18 cellular contexts compared by ENCODE assay signal in the genomic region with DNA sequence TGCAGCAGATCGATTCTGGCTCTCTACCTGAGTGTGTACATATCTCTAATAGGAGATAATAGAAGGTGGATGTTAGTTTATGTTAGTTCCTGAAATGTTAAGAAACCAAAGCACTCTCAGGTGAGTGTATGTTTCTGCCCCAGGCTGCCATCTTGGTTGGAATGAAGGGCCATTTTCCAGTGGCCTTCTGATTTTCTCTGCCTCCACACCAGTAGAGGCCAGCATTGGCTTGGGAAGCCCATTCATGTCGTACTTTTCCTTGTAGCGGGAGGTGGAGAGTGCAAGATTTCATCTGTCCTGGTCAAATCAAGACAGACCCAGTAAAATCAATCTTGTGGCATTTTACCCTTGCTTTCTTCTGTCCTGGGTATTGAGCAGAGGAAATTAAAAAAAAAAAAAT.
DNase-seq lines count a peak whose midpoint lies in the region; ATAC-seq, FAIRE-seq and TF ChIP-seq lines count a peak whose summit lies in the region.
"Had no signal": no experiment of that assay in that cellular context is flagged by ENCODE, and none has a peak within 500 bp of the region (broad histone marks: within the 10 kb centered on the region; RNA-seq: fewer than 3 reads in every experiment).

No MANE protein-coding gene starts in this region.

- no peak for TF ChIP-seq RAD21 in K562 (CRISPR knock-in tag; conservative IDR thresholded peaks at IDR 0.05 in 1 of 2, IDR thresholded peaks at IDR 0.05 in 1 of 2)
- TF ChIP-seq RAD21 in neural cell (conservative IDR thresholded peaks at IDR 0.05) = no peak

- no peaks in the 10 kb centered on the region for H3K36me3 ChIP-seq in K562 (ENCODE audit: control insufficient read depth, insufficient read depth, low read length)
- no peaks in the 10 kb centered on the region for H3K36me3 ChIP-seq in neural cell (ENCODE audit: insufficient read depth, low read length)
- H3K36me3 ChIP-seq in vagina = no peaks in the 10 kb centered on the region
- H3K36me3 ChIP-seq: Peyer's patch had no signal

- TF ChIP-seq EP300 in K562 (IDR thresholded peaks at IDR 0.05; ENCODE audit: low read length) (no peak), neural cell (conservative IDR thresholded peaks at IDR 0.05; ENCODE audit: poor library complexity, severe bottlenecking) (no peak)

- no peak for TF ChIP-seq POLR2A in K562 (conservative IDR thresholded peaks at IDR 0.05)
- no peak for TF ChIP-seq POLR2A in vagina (IDR thresholded peaks at IDR 0.05)

- POLR2A ChIA-PET in K562 (lab: Yijun Ruan, JAX) = interaction anchor here (0.6 kb wide), 1 partner anchor 9 kb away, joined by 3 read pairs; no protein-coding TSS in a partner anchor

- no peaks in the 10 kb centered on the region for H3K9me1 ChIP-seq in K562 (ENCODE audit: control insufficient read depth, insufficient read depth, low read length)

- intact Hi-C loops in K562 (cut with micrococcal nuclease) (no loop called here), vagina (cut with DNase I) (no loop called here)

- no peak for FAIRE-seq in K562 (lab: Jason Lieb, UNC)
- FAIRE-seq: HTR-8/SVneo had no signal

- H3K27ac ChIP-seq in K562 (ENCODE audit: extremely low read depth, low read depth, low read length) (no peak overlapping the region), foreskin keratinocyte (no peak overlapping the region), neural cell (ENCODE audit: low read length) (peak overlapping the region; percentile 60), vagina (no peak overlapping the region)
- H3K27ac ChIP-seq: Peyer's patch had no signal

- no peaks in the 10 kb centered on the region for H3K9me3 ChIP-seq in K562 (replicated peaks; ENCODE audit: control insufficient read depth, insufficient read depth, low read depth, low read length)
- H3K9me3 ChIP-seq in neural cell (ENCODE audit: low read length) = no peaks in the 10 kb centered on the region
- no peaks in the 10 kb centered on the region for H3K9me3 ChIP-seq in vagina
- H3K9me3 ChIP-seq: Peyer's patch had no signal

- no peaks in the 10 kb centered on the region for H4K20me1 ChIP-seq in K562 (replicated peaks; ENCODE audit: control insufficient read depth, insufficient read depth, low read length)
- no peaks in the 10 kb centered on the region for H4K20me1 ChIP-seq in neural cell (ENCODE audit: insufficient read depth)

- H3K79me2 ChIP-seq in K562 (ENCODE audit: control insufficient read depth, insufficient read depth, low read length) (no peaks in the 10 kb centered on the region), neural cell (replicated peaks; ENCODE audit: insufficient read depth, low read length) (no peaks in the 10 kb centered on the region)

- ATAC-seq in K562 = no peak
- ATAC-seq in foreskin keratinocyte = no peak

- no peak overlapping the region for H3K9ac ChIP-seq in K562 (ENCODE audit: insufficient read depth in 1 of 2, low read depth in 2 of 2, low read length in 2 of 2)
- H3K9ac ChIP-seq in neural cell (ENCODE audit: low read length) = no peak overlapping the region

- no peak overlapping the region for H3K4me3 ChIP-seq in K562
- no peak overlapping the region for H3K4me3 ChIP-seq in neural cell (ENCODE audit: low read length)
- no peak overlapping the region for H3K4me3 ChIP-seq in vagina
- H3K4me3 ChIP-seq: Peyer's patch had no signal

- H3F3A ChIP-seq in neural cell (ENCODE audit: insufficient read depth, low read length, poor library complexity, severe bottlenecking) = no peaks in the 10 kb centered on the region

- TF ChIP-seq CTCF in K562 (IDR thresholded peaks at IDR 0.05 in 2 of 3, conservative IDR thresholded peaks at IDR 0.05 in 1 of 3; ENCODE audit: insufficient read depth in 2 of 3, low read depth in 1 of 3, low read length in 3 of 3) (peak in 2 of 3 experiments; percentile 15 to 29; a peak in 2 of 6 replicates), foreskin keratinocyte (conservative IDR thresholded peaks at IDR 0.05) (peak; percentile 28), neural cell (IDR thresholded peaks at IDR 0.05; ENCODE audit: poor library complexity, severe bottlenecking) (no peak), vagina (IDR thresholded peaks at IDR 0.05) (no peak), GM13976 (IDR thresholded peaks at IDR 0.05; ENCODE audit: borderline replicate concordance, control extremely low read depth, extremely low read depth, insufficient read depth, missing control alignments) (no peak)

- no peak overlapping the region for H2AFZ ChIP-seq in K562 (ENCODE audit: low read depth, low read length)
- H2AFZ ChIP-seq in neural cell (ENCODE audit: low read depth, low read length) = no peak overlapping the region

- H3K4me2 ChIP-seq in K562 (ENCODE audit: insufficient read depth, low read length) = no peak overlapping the region
- no peak overlapping the region for H3K4me2 ChIP-seq in neural cell (ENCODE audit: low read length)

- 0% methylated on average over 3 of the region's 3 CpGs for WGBS in K562 (ENCODE audit: insufficient coverage, low coverage, missing lambda C conversion rate)

- CTCF ChIA-PET in K562 (lab: Yijun Ruan, JAX; ENCODE audit: low intra/inter-chr PET ratio) = no interaction called here

- BruUV-seq in K562 (replicated peaks; lab: Mats Ljungman, UMichigan) = no TSS peak

- no peaks in the 10 kb centered on the region for H3K9me2 ChIP-seq in neural cell (ENCODE audit: insufficient read depth, low read length)

- H3K4me1 ChIP-seq in K562 (replicated peaks in 1 of 2; ENCODE audit: control insufficient read depth in 2 of 2, insufficient read depth in 2 of 2, low read length in 2 of 2) = no peaks in the 10 kb centered on the region
- H3K4me1 ChIP-seq in foreskin keratinocyte = no peaks in the 10 kb centered on the region
- no peaks in the 10 kb centered on the region for H3K4me1 ChIP-seq in vagina
- H3K4me1 ChIP-seq: Peyer's patch had no signal

- H3K27me3 ChIP-seq in K562 (ENCODE audit: control insufficient read depth in 2 of 2, insufficient read depth in 2 of 2, low read length in 2 of 2) (no peaks in the 10 kb centered on the region), foreskin keratinocyte (peaks cover 2% of the 10 kb centered on the region), neural cell (ENCODE audit: insufficient read depth, low read depth, low read length) (no peaks in the 10 kb centered on the region), vagina (no peaks in the 10 kb centered on the region)
- H3K27me3 ChIP-seq: Peyer's patch had no signal

- DNase-seq in LHCN-M2 (ENCODE audit: low read depth) (peak; percentile 16), K562 (ENCODE audit: extremely low read depth in 1 of 4, low spot score in 3 of 4) (peak in 1 of 4 experiments; percentile 2), foreskin keratinocyte (no peak), vagina (ENCODE audit: extremely low spot score in 2 of 2) (no peak), GM13976 (ENCODE audit: low spot score) (no peak), NCI-H2171 (lab: John Stamatoyannopoulos, UW) (no peak), NCI-H774 (lab: John Stamatoyannopoulos, UW) (no peak)
- DNase-seq: Calu3; CD4-positive, alpha-beta T cell; DMS79 treated with DMSO at 0.1 percent for 48 hours; NCI-H1092 treated with DMSO at 0.1 percent for 48 hours; NCI-H1694; NCI-H446; NCI-H748 treated with DMSO at 0.1 percent for 48 hours; Peyer's patch; SHP77 treated with DMSO at 0.1 percent for 48 hours had no signal

- in situ Hi-C loops in K562 (cut with MboI) = no loop called here
- in situ Hi-C loops in GM13976 (cut with MboI; ENCODE audit: low sequenced_read_pairs, unreplicated experiment) = no loop called here

TF ChIP-seq in K562, 482 proteins besides CTCF, POLR2A, EP300 and RAD21:
- no peak for TF ChIP-seq HSF4 (CRISPR knock-in tag; IDR thresholded peaks at IDR 0.05; ENCODE audit: borderline replicate concordance)
- TF ChIP-seq PTRF (tag; IDR thresholded peaks at IDR 0.05) = no peak
- no peak for TF ChIP-seq ZNF507 (tag; conservative IDR thresholded peaks at IDR 0.05)
- no peak for TF ChIP-seq SNRNP70 (optimal IDR thresholded peaks at IDR 0.05; ENCODE audit: low read depth, low read length)

TF ChIP-seq in neural cell, 6 proteins besides CTCF, POLR2A, EP300 and RAD21:
- TF ChIP-seq, protein P1, sequence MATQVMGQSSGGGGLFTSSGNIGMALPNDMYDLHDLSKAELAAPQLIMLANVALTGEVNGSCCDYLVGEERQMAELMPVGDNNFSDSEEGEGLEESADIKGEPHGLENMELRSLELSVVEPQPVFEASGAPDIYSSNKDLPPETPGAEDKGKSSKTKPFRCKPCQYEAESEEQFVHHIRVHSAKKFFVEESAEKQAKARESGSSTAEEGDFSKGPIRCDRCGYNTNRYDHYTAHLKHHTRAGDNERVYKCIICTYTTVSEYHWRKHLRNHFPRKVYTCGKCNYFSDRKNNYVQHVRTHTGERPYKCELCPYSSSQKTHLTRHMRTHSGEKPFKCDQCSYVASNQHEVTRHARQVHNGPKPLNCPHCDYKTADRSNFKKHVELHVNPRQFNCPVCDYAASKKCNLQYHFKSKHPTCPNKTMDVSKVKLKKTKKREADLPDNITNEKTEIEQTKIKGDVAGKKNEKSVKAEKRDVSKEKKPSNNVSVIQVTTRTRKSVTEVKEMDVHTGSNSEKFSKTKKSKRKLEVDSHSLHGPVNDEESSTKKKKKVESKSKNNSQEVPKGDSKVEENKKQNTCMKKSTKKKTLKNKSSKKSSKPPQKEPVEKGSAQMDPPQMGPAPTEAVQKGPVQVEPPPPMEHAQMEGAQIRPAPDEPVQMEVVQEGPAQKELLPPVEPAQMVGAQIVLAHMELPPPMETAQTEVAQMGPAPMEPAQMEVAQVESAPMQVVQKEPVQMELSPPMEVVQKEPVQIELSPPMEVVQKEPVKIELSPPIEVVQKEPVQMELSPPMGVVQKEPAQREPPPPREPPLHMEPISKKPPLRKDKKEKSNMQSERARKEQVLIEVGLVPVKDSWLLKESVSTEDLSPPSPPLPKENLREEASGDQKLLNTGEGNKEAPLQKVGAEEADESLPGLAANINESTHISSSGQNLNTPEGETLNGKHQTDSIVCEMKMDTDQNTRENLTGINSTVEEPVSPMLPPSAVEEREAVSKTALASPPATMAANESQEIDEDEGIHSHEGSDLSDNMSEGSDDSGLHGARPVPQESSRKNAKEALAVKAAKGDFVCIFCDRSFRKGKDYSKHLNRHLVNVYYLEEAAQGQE (IDR thresholded peaks at IDR 0.05; ENCODE audit: borderline replicate concordance) = no peak
- TF ChIP-seq POLR2AphosphoS5 (IDR thresholded peaks at IDR 0.05) (no peak), SMC3 (conservative IDR thresholded peaks at IDR 0.05; ENCODE audit: poor library complexity) (no peak), EZH2 (IDR thresholded peaks at IDR 0.05; ENCODE audit: borderline replicate concordance, insufficient read depth, low read length, poor library complexity, severe bottlenecking) (no peak), TAF1 (IDR thresholded peaks at IDR 0.05; ENCODE audit: low read depth) (no peak), MXI1 (conservative IDR thresholded peaks at IDR 0.05; ENCODE audit: poor library complexity, severe bottlenecking) (no peak)
TF ChIP-seq in neural cell: peak in this region for 0.

Comparison
In these comparisons a context has a peak if more than half of its experiments do, and no peak if none do; other contexts are left out.
1. CTCF ChIP-seq: peak in K562 (2 of 3) and foreskin keratinocyte (single experiment); none in neural cell (single experiment), vagina (0 of 3) and GM13976 (single experiment).